ENCODE assay signal across 9 cellular contexts in the genomic region with DNA sequence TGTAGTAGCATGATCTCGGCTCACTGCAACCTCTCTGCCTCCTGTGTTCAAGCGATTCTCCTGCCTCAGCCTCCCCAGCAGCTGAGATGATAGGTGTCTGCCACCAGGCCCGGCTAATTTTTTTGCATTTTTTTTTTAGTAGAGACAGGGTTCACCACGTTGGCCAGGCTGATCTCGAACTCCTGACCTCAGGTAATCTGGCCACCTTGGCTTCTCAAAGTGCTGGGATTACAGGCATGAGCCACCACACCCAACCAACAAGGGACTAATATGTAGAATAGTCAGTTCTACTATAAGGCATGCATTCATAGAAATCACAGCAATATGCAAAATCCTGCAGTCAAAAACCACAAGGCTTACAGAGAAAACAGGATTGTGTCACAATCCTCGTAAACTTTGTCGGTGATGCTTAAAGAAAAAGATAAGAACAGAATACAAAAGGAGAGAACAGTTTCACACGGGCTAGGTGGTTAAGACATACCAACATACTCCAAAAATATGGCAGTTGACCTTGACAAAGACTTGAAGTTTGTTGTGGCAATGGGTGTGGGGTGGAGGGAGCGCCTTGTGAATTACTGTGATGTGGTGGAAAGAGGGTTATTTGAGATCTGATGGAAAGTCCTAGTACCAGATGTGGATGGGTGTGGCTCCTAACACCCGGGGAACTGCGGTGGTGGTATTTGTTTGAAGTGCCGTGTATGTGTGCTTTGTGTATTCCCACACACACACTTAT. TPM values are rescaled to one million over a fixed set of nuclear protein-coding genes. Genes with fewer than 3 reads are reported as not detected.
DNase-seq lines count a peak whose midpoint lies in the region; ATAC-seq and TF ChIP-seq lines count a peak whose summit lies in the region.
"Had no signal": no experiment of that assay in that cellular context is flagged by ENCODE, and none has a peak within 500 bp of the region (broad histone marks: within the 10 kb centered on the region; RNA-seq: fewer than 3 reads in every experiment).

No MANE protein-coding gene starts in this region.

- no peaks in the 10 kb centered on the region for H4K20me1 ChIP-seq in HCT116 (ENCODE audit: insufficient read depth)

- H3K27ac ChIP-seq in HCT116 (ENCODE audit: low read depth, low read length), result no peak overlapping the region; the same call in 1 of the 2 replicates
- peak overlapping the region in 7 of 8 donors; percentile 13 to 76 (median 60) for H3K27ac ChIP-seq in spleen

- no peaks in the 10 kb centered on the region for H3K9me3 ChIP-seq in HCT116 (ENCODE audit: control insufficient read depth in 1 of 2, insufficient read depth in 1 of 2, low read depth in 1 of 2, low read length in 2 of 2)
- no peaks in the 10 kb centered on the region for H3K9me3 ChIP-seq in spleen

- H3K9ac ChIP-seq in HCT116 (ENCODE audit: low read length), result no peak overlapping the region

- TF ChIP-seq POLR2A in HCT116 (IDR thresholded peaks at IDR 0.05; ENCODE audit: borderline replicate concordance, extremely low read depth, insufficient read depth, insufficient read length), result no peak
- no peak for TF ChIP-seq POLR2A in spleen (IDR thresholded peaks at IDR 0.05)
- no peak for TF ChIP-seq POLR2A in lower leg skin (IDR thresholded peaks at IDR 0.05)

- TF ChIP-seq RAD21 in HCT116 (IDR thresholded peaks at IDR 0.05; ENCODE audit: low read depth), result no peak

- H3K27ac Mint-ChIP-seq in activated CD4-positive, alpha-beta T cell treated with anti-CD3 and anti-CD28 coated beads for 36 hours, result peak overlapping the region; percentile 87
- H3K27ac Mint-ChIP-seq in central memory CD8-positive, alpha-beta T cell (ENCODE audit: low read depth), result peak overlapping the region; percentile 81

- CTCF ChIA-PET in HCT116 (lab: Charles Lee), result interaction anchor here (1.5 kb wide), 1 partner anchor 65 kb away, joined by 4 read pairs; no protein-coding TSS in a partner anchor
- CTCF ChIA-PET in activated CD4-positive, alpha-beta T cell treated with anti-CD3 and anti-CD28 coated beads for 36 hours (lab: Charles Lee), result interaction anchor here (0.6 to 12.0 kb wide), 5 partner anchors 18 to 1310 kb away, joined by 3 to 161 read pairs (median 40); no protein-coding TSS in a partner anchor

- H3K9me3 Mint-ChIP-seq in activated CD4-positive, alpha-beta T cell treated with anti-CD3 and anti-CD28 coated beads for 36 hours (ENCODE audit: low read depth), result no peaks in the 10 kb centered on the region
- no peaks in the 10 kb centered on the region for H3K9me3 Mint-ChIP-seq in central memory CD8-positive, alpha-beta T cell

- H3K79me2 ChIP-seq in HCT116 (ENCODE audit: insufficient read depth, low read length), result peaks cover 95% of the 10 kb centered on the region

- 57 to 64% (median 61%) methylated on average over 12 of the region's 12 CpGs for WGBS in spleen, 5 donors
- WGBS in lower leg skin, 2 donors, result 50 to 52% methylated on average over 12 of the region's 12 CpGs

- POLR2A ChIA-PET in HCT116 (lab: Charles Lee), result no interaction called here
- POLR2A ChIA-PET in activated CD4-positive, alpha-beta T cell treated with anti-CD3 and anti-CD28 coated beads for 36 hours (lab: Charles Lee), result interaction anchor here (1.0 kb wide), 1 partner anchor 15 kb away, joined by 3 read pairs; no protein-coding TSS in a partner anchor

- peaks cover 23% of the 10 kb centered on the region for H3K36me3 Mint-ChIP-seq in activated CD4-positive, alpha-beta T cell treated with anti-CD3 and anti-CD28 coated beads for 36 hours (ENCODE audit: low read depth)
- peaks cover 16% of the 10 kb centered on the region for H3K36me3 Mint-ChIP-seq in central memory CD8-positive, alpha-beta T cell (ENCODE audit: insufficient read depth)

- H3K4me1 Mint-ChIP-seq in activated CD4-positive, alpha-beta T cell treated with anti-CD3 and anti-CD28 coated beads for 36 hours, result peaks cover 70% of the 10 kb centered on the region
- peaks cover 60% of the 10 kb centered on the region for H3K4me1 Mint-ChIP-seq in central memory CD8-positive, alpha-beta T cell

- ATAC-seq in HCT116, result peak; percentile 30
- peak; percentile 42 for ATAC-seq in activated CD4-positive, alpha-beta T cell treated with anti-CD3 and anti-CD28 coated beads for 36 hours
- peak; percentile 77 for ATAC-seq in central memory CD8-positive, alpha-beta T cell (replicated peaks; ENCODE audit: extremely low read depth, poor library complexity, severe bottlenecking)
- ATAC-seq in GM21717 (IDR thresholded peaks at IDR 0.05; ENCODE audit: unreplicated experiment), result no peak

- peak overlapping the region; percentile 25 for H3K4me2 ChIP-seq in HCT116 (ENCODE audit: low read length)

- no TSS peak for BruUV-seq in HCT116 (replicated peaks; lab: Mats Ljungman, UMichigan)

- H3K4me3 ChIP-seq in HCT116 (replicated peaks in 1 of 2; ENCODE audit: low read depth in 1 of 2, low read length in 2 of 2) (no peak overlapping the region), spleen (no peak overlapping the region), lower leg skin (ENCODE audit: low read depth, poor library complexity, severe bottlenecking) (no peak overlapping the region)

- RAD21 ChIA-PET in HCT116 (lab: Charles Lee; ENCODE audit: low non-redundant PET in 1 of 2, low total read pairs in 2 of 2, uncharacterized antibody in 2 of 2, unreplicated experiment in 2 of 2), result no interaction called here

- H3K27me3 ChIP-seq in HCT116 (ENCODE audit: insufficient read depth, low read length), result no peaks in the 10 kb centered on the region
- no peaks in the 10 kb centered on the region for H3K27me3 ChIP-seq in spleen (replicated peaks in 1 of 7)

- no peak for TF ChIP-seq CTCF in HCT116 (IDR thresholded peaks at IDR 0.05 in 2 of 3, conservative IDR thresholded peaks at IDR 0.05 in 1 of 3; ENCODE audit: borderline replicate concordance in 1 of 3, insufficient read depth in 1 of 3, low read depth in 2 of 3, low read length in 2 of 3)
- no peak for TF ChIP-seq CTCF in spleen (IDR thresholded peaks at IDR 0.05 in 8 of 11, conservative IDR thresholded peaks at IDR 0.05 in 3 of 11)
- TF ChIP-seq CTCF in lower leg skin (IDR thresholded peaks at IDR 0.05), result no peak

- H3K9me2 ChIP-seq in HCT116 (ENCODE audit: insufficient read depth), result no peaks in the 10 kb centered on the region

- no peak overlapping the region for H2AFZ ChIP-seq in HCT116 (ENCODE audit: low read depth, low read length, poor library complexity, severe bottlenecking)

- no peaks in the 10 kb centered on the region for H3K27me3 Mint-ChIP-seq in activated CD4-positive, alpha-beta T cell treated with anti-CD3 and anti-CD28 coated beads for 36 hours
- H3K27me3 Mint-ChIP-seq in central memory CD8-positive, alpha-beta T cell, result no peaks in the 10 kb centered on the region

- peak overlapping the region; percentile 43 for H3K4me3 Mint-ChIP-seq in activated CD4-positive, alpha-beta T cell treated with anti-CD3 and anti-CD28 coated beads for 36 hours
- H3K4me3 Mint-ChIP-seq in central memory CD8-positive, alpha-beta T cell, result peak overlapping the region; percentile 70

- H3K4me1 ChIP-seq in HCT116 (ENCODE audit: control insufficient read depth in 1 of 2, insufficient read depth in 2 of 2, low read length in 2 of 2) (peaks cover 33 to 40% of the 10 kb centered on the region in 2 experiments), spleen (peaks cover 20 to 93% (median 77%) of the 10 kb centered on the region in 6 donors)

- DNase-seq in HCT116 (ENCODE audit: low read depth, low spot score), result no peak
- peak; percentile 71 for DNase-seq in activated CD4-positive, alpha-beta T cell treated with anti-CD3 and anti-CD28 coated beads for 36 hours
- DNase-seq in central memory CD8-positive, alpha-beta T cell (ENCODE audit: low spot score in 2 of 2), result peak; percentile 56 to 81
- DNase-seq in spleen, result no peak
- no peak for DNase-seq in HuH-7 (ENCODE audit: low spot score)
- DNase-seq in lower leg skin (ENCODE audit: low spot score in 2 of 2), result no peak
- no peak for DNase-seq in NCI-H1436 (lab: John Stamatoyannopoulos, UW)
- DNase-seq: NCI-H226 had no signal

- intact Hi-C loops in HCT116 (cut with micrococcal nuclease) (no loop called here), spleen (cut with DNase I; ENCODE audit: low total_unique reads) (loop anchor here (5.0 kb wide), 1 partner anchor 61 kb away; no protein-coding TSS in a partner anchor), lower leg skin (cut with DNase I; ENCODE audit: low total_unique reads) (no loop called here)
- intact Hi-C loops in activated CD4-positive, alpha-beta T cell treated with anti-CD3 and anti-CD28 coated beads for 36 hours (cut with DNase I, micrococcal nuclease), result loop anchor here in 1 of 2 experiments (1.0 to 10.0 kb wide), 2 partner anchors 14 to 693 kb away; partner anchors contain the start of gene PPP1R15A

- H3K36me3 ChIP-seq in HCT116 (ENCODE audit: control insufficient read depth in 1 of 2, insufficient read depth in 2 of 2, low read length in 2 of 2) (0 out of 4 replicates have a peak, but pooled peaks cover 0 to under 1% of the 10 kb centered on the region in 2 experiments), spleen (peaks cover 0 to 19% (median 0%) of the 10 kb centered on the region in 6 donors)

RNA-seq across cellular contexts. Expression of gene NOSIP, which starts 12.5 kb away (rescaled TPM):
- 133 TPM for total RNA-seq in HCT116 (2021; ENCODE audit: unreplicated experiment)
- polyA plus RNA-seq in HCT116 (2012), result 228 and 276 TPM in 2 replicates
- total RNA-seq in activated CD4-positive, alpha-beta T cell treated with anti-CD3 and anti-CD28 coated beads for 36 hours, result 10 to 100 TPM; 71.4 to 73.1 TPM
- 10 to 100 TPM; 58.6 to 73.8 (median 70.0) TPM for total RNA-seq in spleen
- 100 to 1,000 TPM; 129 to 152 (median 149) TPM for polyA plus RNA-seq in spleen
- 10 to 100 TPM; 62.0 to 84.8 (median 66.8) TPM for total RNA-seq in lower leg skin

RNA-seq across cellular contexts. Expression of gene PRRG2, which starts 13.2 kb away (rescaled TPM):
- 6.2 TPM for total RNA-seq in HCT116 (2021; ENCODE audit: unreplicated experiment)
- 5.3 and 5.5 TPM in 2 replicates for polyA plus RNA-seq in HCT116 (2012)
- 1 to 10 TPM in 1 of 2 experiments, under 1 TPM in 1; 0.81 to 1.6 TPM for total RNA-seq in activated CD4-positive, alpha-beta T cell treated with anti-CD3 and anti-CD28 coated beads for 36 hours
- total RNA-seq in spleen, result 1 to 10 TPM in 5 of 7 donors, under 1 TPM in 2; 0.37 to 7.9 (median 1.3) TPM
- polyA plus RNA-seq in spleen, result 1 to 10 TPM in 2 of 3 donors, under 1 TPM in 1; 0.91 to 2.3 (median 1.3) TPM
- total RNA-seq in lower leg skin, result 10 to 100 TPM; 13.9 to 31.2 (median 18.6) TPM

RNA-seq across cellular contexts. Expression of gene PRR12, which starts 23.1 kb away (rescaled TPM):
- total RNA-seq in HCT116 (2021; ENCODE audit: unreplicated experiment) (26.9 TPM), spleen (10 to 100 TPM; 18.8 to 44.3 (median 34.6) TPM), lower leg skin (10 to 100 TPM; 19.6 to 53.1 (median 24.5) TPM)
- polyA plus RNA-seq in HCT116 (2012), result 12.2 and 13.1 TPM in 2 replicates
- total RNA-seq in activated CD4-positive, alpha-beta T cell treated with anti-CD3 and anti-CD28 coated beads for 36 hours, result 10 to 100 TPM; 21.0 to 22.7 TPM
- 10 to 100 TPM in 1 of 3 donors, 1 to 10 TPM in 2; 3.7 to 21.4 (median 3.9) TPM for polyA plus RNA-seq in spleen

RNA-seq across cellular contexts. Expression of gene RCN3, which starts 40.1 kb away (rescaled TPM):
- total RNA-seq in HCT116 (2021; ENCODE audit: unreplicated experiment) (0.39 TPM), spleen (10 to 100 TPM; 18.9 to 44.2 (median 42.8) TPM), lower leg skin (10 to 100 TPM in 2 of 4 donors, 1 to 10 TPM in 2; 8.8 to 15.3 (median 10.9) TPM)
- polyA plus RNA-seq in HCT116 (2012), result 0.13 TPM in 1 of 2 replicates, not detected in the other
- total RNA-seq in activated CD4-positive, alpha-beta T cell treated with anti-CD3 and anti-CD28 coated beads for 36 hours, result 10 to 100 TPM; 10.9 to 13.5 TPM
- 10 to 100 TPM; 25.0 to 99.2 (median 89.9) TPM for polyA plus RNA-seq in spleen

RNA-seq across cellular contexts. Expression of gene FCGRT, which starts 55.4 kb away (rescaled TPM):
- total RNA-seq in HCT116 (2021; ENCODE audit: unreplicated experiment), result 1.8 TPM
- polyA plus RNA-seq in HCT116 (2012), result 1.2 and 2.1 TPM in 2 replicates
- total RNA-seq in activated CD4-positive, alpha-beta T cell treated with anti-CD3 and anti-CD28 coated beads for 36 hours, result 10 to 100 TPM; 16.3 to 18.1 TPM
- total RNA-seq in spleen, result 100 to 1,000 TPM; 273 to 616 (median 435) TPM
- polyA plus RNA-seq in spleen, result 100 to 1,000 TPM; 144 to 364 (median 279) TPM
- total RNA-seq in lower leg skin, result 100 to 1,000 TPM; 130 to 198 (median 146) TPM

Comparison
In these comparisons a context has a peak if more than half of its experiments do, and no peak if none do; other contexts are left out.
1. DNase-seq: peak in activated CD4-positive, alpha-beta T cell treated with anti-CD3 and anti-CD28 coated beads for 36 hours (single experiment) and central memory CD8-positive, alpha-beta T cell (2 of 2); none in HCT116 (single experiment), spleen (single experiment), HuH-7 (single experiment), lower leg skin (0 of 2) and NCI-H1436 (single experiment).